Comparison of ENCODE assay signal across 8 cellular contexts in the genomic region with DNA sequence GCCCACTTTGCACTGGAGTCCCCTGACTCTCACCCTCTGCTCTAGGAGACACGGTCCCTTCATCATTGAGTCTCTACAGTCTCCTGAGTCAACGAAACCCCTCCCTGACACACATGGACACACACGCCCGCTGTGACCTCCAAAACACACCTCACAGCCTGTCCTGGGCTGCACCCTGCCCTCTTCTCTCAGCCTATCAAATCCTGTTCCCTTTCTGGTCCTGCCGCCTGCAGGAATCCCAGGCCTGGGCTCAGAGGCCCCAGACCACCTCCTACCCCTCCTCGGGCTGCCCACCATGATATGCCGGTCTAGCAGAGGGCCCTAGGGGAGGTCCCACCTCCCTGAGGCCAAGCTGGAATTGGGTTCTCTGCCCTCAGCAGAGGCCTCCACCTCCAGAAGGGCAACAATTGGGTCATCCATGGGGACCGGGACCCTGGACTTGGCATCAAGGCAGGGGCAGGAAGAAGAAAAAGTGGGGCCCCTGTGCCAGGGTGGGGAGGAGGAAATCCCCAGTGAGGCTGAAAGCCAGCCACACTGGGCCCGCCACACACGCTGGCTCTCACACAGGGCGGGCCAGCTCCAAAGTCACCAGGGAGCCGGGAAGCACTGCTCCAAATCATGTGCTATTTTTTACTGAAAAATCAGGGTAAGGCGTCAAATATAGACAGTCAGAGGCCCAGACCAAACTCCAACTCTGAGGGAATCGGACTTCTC. TPM values are rescaled to one million over a fixed set of nuclear protein-coding genes. Genes with fewer than 3 reads are reported as not detected.
DNase-seq lines count a peak whose midpoint lies in the region; ATAC-seq, FAIRE-seq and TF ChIP-seq lines count a peak whose summit lies in the region.

No MANE protein-coding gene starts in this region.

- H3K27ac Mint-ChIP-seq in activated T-cell treated with anti-CD3 and anti-CD28 coated beads, Interleukin-2, amount 50 U/mL, for 72 hours: peak overlapping the region; percentile 84
- H3K27ac Mint-ChIP-seq in stimulated activated effector memory CD8-positive, alpha-beta T cell treated with anti-CD3 and anti-CD28 coated beads, Interleukin-12 subunit alpha, Interleukin-12 subunit beta, amount 100 ng/mL, for 72 hours: peak overlapping the region; percentile 96

- H3K36me3 ChIP-seq in right atrium auricular region: peaks cover 30% of the 10 kb centered on the region

- H3K27me3 ChIP-seq in right atrium auricular region: no peaks in the 10 kb centered on the region

- peaks cover 0 to 74% of the 10 kb centered on the region in 2 donors for H3K4me1 ChIP-seq in right atrium auricular region

- no peak for TF ChIP-seq CTCF in right atrium auricular region (IDR thresholded peaks at IDR 0.05)

- no peaks in the 10 kb centered on the region for H3K9me3 ChIP-seq in right atrium auricular region

- DNase-seq in GM18507 (ENCODE audit: extremely low spot score, insufficient read length, low read depth): no peak
- DNase-seq in activated T-cell treated with anti-CD3 and anti-CD28 coated beads, Interleukin-2, amount 50 U/mL, for 72 hours: no peak
- DNase-seq in right atrium auricular region (ENCODE audit: low spot score): no peak
- DNase-seq in stimulated activated effector memory CD8-positive, alpha-beta T cell treated with anti-CD3 and anti-CD28 coated beads, Interleukin-12 subunit alpha, Interleukin-12 subunit beta, amount 100 ng/mL, for 72 hours (ENCODE audit: low spot score in 2 of 2): no peak
- no peak for DNase-seq in left colon
- no peak for DNase-seq in SKM-1 (lab: John Stamatoyannopoulos, UW; ENCODE audit: unreplicated experiment)
- no peak for DNase-seq in effector CD8-positive, alpha-beta T cell (lab: John Stamatoyannopoulos, UW)
- no peak for DNase-seq in NCI-H1436 (lab: John Stamatoyannopoulos, UW)

- peaks cover 16 to 25% of the 10 kb centered on the region in 2 donors for H3K36me3 Mint-ChIP-seq in activated T-cell treated with anti-CD3 and anti-CD28 coated beads, Interleukin-2, amount 50 U/mL, for 72 hours (ENCODE audit: insufficient read depth in 2 of 2)
- peaks cover 84% of the 10 kb centered on the region for H3K36me3 Mint-ChIP-seq in stimulated activated effector memory CD8-positive, alpha-beta T cell treated with anti-CD3 and anti-CD28 coated beads, Interleukin-12 subunit alpha, Interleukin-12 subunit beta, amount 100 ng/mL, for 72 hours

- peak overlapping the region; percentile 97 to 98 for H3K4me3 Mint-ChIP-seq in activated T-cell treated with anti-CD3 and anti-CD28 coated beads, Interleukin-2, amount 50 U/mL, for 72 hours
- H3K4me3 Mint-ChIP-seq in stimulated activated effector memory CD8-positive, alpha-beta T cell treated with anti-CD3 and anti-CD28 coated beads, Interleukin-12 subunit alpha, Interleukin-12 subunit beta, amount 100 ng/mL, for 72 hours: peak overlapping the region; percentile 97

- peak overlapping the region; percentile 94 to 95 for H3K27ac ChIP-seq in right atrium auricular region

- intact Hi-C loops in left colon (cut with DNase I, micrococcal nuclease): no loop called here

- peak; percentile 71 for FAIRE-seq in GM18507 (lab: Jason Lieb, UNC)

- no peaks in the 10 kb centered on the region for H3K27me3 Mint-ChIP-seq in activated T-cell treated with anti-CD3 and anti-CD28 coated beads, Interleukin-2, amount 50 U/mL, for 72 hours (ENCODE audit: low read depth)

- peak overlapping the region; percentile 78 to 87 for H3K4me3 ChIP-seq in right atrium auricular region

- no peaks in the 10 kb centered on the region for H3K9me3 Mint-ChIP-seq in activated T-cell treated with anti-CD3 and anti-CD28 coated beads, Interleukin-2, amount 50 U/mL, for 72 hours
- no peaks in the 10 kb centered on the region for H3K9me3 Mint-ChIP-seq in stimulated activated effector memory CD8-positive, alpha-beta T cell treated with anti-CD3 and anti-CD28 coated beads, Interleukin-12 subunit alpha, Interleukin-12 subunit beta, amount 100 ng/mL, for 72 hours

- no peak for ATAC-seq in activated T-cell treated with anti-CD3 and anti-CD28 coated beads, Interleukin-2, amount 50 U/mL, for 72 hours (replicated peaks in 1 of 2)
- no peak for ATAC-seq in stimulated activated effector memory CD8-positive, alpha-beta T cell treated with anti-CD3 and anti-CD28 coated beads, Interleukin-12 subunit alpha, Interleukin-12 subunit beta, amount 100 ng/mL, for 72 hours
- ATAC-seq in left colon: no peak

- peaks cover 53% of the 10 kb centered on the region for H3K4me1 Mint-ChIP-seq in activated T-cell treated with anti-CD3 and anti-CD28 coated beads, Interleukin-2, amount 50 U/mL, for 72 hours (ENCODE audit: low read depth)
- H3K4me1 Mint-ChIP-seq in stimulated activated effector memory CD8-positive, alpha-beta T cell treated with anti-CD3 and anti-CD28 coated beads, Interleukin-12 subunit alpha, Interleukin-12 subunit beta, amount 100 ng/mL, for 72 hours: peaks cover 60% of the 10 kb centered on the region

RNA-seq across cellular contexts. Expression of a gene that starts 3.4 kb away (rescaled TPM):
- 100 to 1,000 TPM; 111 to 128 TPM for total RNA-seq in activated T-cell treated with anti-CD3 and anti-CD28 coated beads, Interleukin-2, amount 50 U/mL, for 72 hours
- total RNA-seq in right atrium auricular region (10 to 100 TPM; 16.9 to 24.2 TPM), left colon (10 to 100 TPM; 30.6 to 34.3 TPM)

RNA-seq across cellular contexts. Expression of a gene that starts 17.1 kb away (rescaled TPM):
- total RNA-seq in activated T-cell treated with anti-CD3 and anti-CD28 coated beads, Interleukin-2, amount 50 U/mL, for 72 hours: 1 to 10 TPM; 3.3 to 6.9 TPM
- total RNA-seq in right atrium auricular region: 1 to 10 TPM in 1 of 2 donors, under 1 TPM in 1; 0.78 to 1.1 TPM
- under 1 TPM; 0.70 to 0.92 TPM for total RNA-seq in left colon

RNA-seq across cellular contexts. Expression of a gene that starts 18.7 kb away (rescaled TPM):
- 1 to 10 TPM; 1.7 to 2.3 TPM for total RNA-seq in activated T-cell treated with anti-CD3 and anti-CD28 coated beads, Interleukin-2, amount 50 U/mL, for 72 hours
- total RNA-seq in right atrium auricular region (100 to 1,000 TPM; 120 to 207 TPM), left colon (1 to 10 TPM in 1 of 2 donors, under 1 TPM in 1; 0.31 to 4.7 TPM)

RNA-seq across cellular contexts. Expression of a gene that starts 51.9 kb away (rescaled TPM):
- total RNA-seq in activated T-cell treated with anti-CD3 and anti-CD28 coated beads, Interleukin-2, amount 50 U/mL, for 72 hours: 10 to 100 TPM; 26.6 to 34.6 TPM
- 100 to 1,000 TPM; 186 to 214 TPM for total RNA-seq in right atrium auricular region
- total RNA-seq in left colon: 10 to 100 TPM; 59.5 to 71.4 TPM

RNA-seq across cellular contexts. Expression of a gene that starts 54.3 kb away (rescaled TPM):
- total RNA-seq in activated T-cell treated with anti-CD3 and anti-CD28 coated beads, Interleukin-2, amount 50 U/mL, for 72 hours: 10 to 100 TPM in 1 of 2 donors, 1 to 10 TPM in 1; 9.8 to 10.3 TPM
- total RNA-seq in right atrium auricular region (100 to 1,000 TPM in 1 of 2 donors, 10 to 100 TPM in 1; 19.8 to 180 TPM), left colon (10 to 100 TPM; 33.5 to 91.9 TPM)

Comparison
In these comparisons a context has a peak if more than half of its experiments do, and no peak if none do; other contexts are left out.
1. RNA of a gene that starts 18.7 kb away (total RNA-seq): 120 to 207 TPM in right atrium auricular region; 0.31 to 4.7 TPM in left colon and 1.7 to 2.3 TPM in activated T-cell treated with anti-CD3 and anti-CD28 coated beads, Interleukin-2, amount 50 U/mL, for 72 hours; every median in the first group is over 10 times any median in the second.